Comparison of ENCODE assay signal across 8 cellular contexts in genomic region chr6:108133594-108134179, GRCh38. TPM values are rescaled to one million over a fixed set of nuclear protein-coding genes. Genes with fewer than 3 reads are reported as not detected.
DNase-seq lines count a peak whose midpoint lies in the region; FAIRE-seq and TF ChIP-seq lines count a peak whose summit lies in the region.

No MANE protein-coding gene starts in this region.

- CTCF ChIA-PET in OCI-LY7 (lab: Charles Lee; ENCODE audit: unreplicated experiment): no interaction called here

- no peaks in the 10 kb centered on the region for H3K36me3 ChIP-seq in OCI-LY7 (ENCODE audit: insufficient read depth, low read length)

- no peaks in the 10 kb centered on the region for H3K36me3 Mint-ChIP-seq in nephron (ENCODE audit: low read depth)

- H2AFZ ChIP-seq in OCI-LY7 (ENCODE audit: low read length): no peak overlapping the region

- no peak overlapping the region for H3K4me2 ChIP-seq in OCI-LY7 (ENCODE audit: low read length)

- peak overlapping the region; percentile 81 to 84 (median 83) for H3K4me3 Mint-ChIP-seq in nephron

- peak overlapping the region; percentile 30 to 76 (median 58) for H3K27ac Mint-ChIP-seq in nephron

- H3K27me3 Mint-ChIP-seq in nephron (ENCODE audit: low read depth): peaks cover 97% of the 10 kb centered on the region

- no peaks in the 10 kb centered on the region for H3K4me1 ChIP-seq in OCI-LY7 (ENCODE audit: insufficient read depth, low read length, poor library complexity, severe bottlenecking)

- no peak for FAIRE-seq in D721Med (lab: Jason Lieb, UNC)

- intact Hi-C loops in OCI-LY7 (cut with micrococcal nuclease; ENCODE audit: unreplicated experiment): no loop called here

- H3K9me2 ChIP-seq in OCI-LY7 (ENCODE audit: insufficient read depth, low read length): no peaks in the 10 kb centered on the region

- no peaks in the 10 kb centered on the region for H3K79me2 ChIP-seq in OCI-LY7 (ENCODE audit: insufficient read depth, low read depth, low read length)

- DNase-seq in activated T-cell treated with anti-CD3 and anti-CD28 coated beads, Interleukin-2, amount 50 U/mL, for 1 hour: peak; percentile 31
- DNase-seq in activated T-cell treated with anti-CD3 and anti-CD28 coated beads for 4 hours: no peak
- peak; percentile 29 for DNase-seq in NCI-H2029 treated with DMSO at 0.1 percent for 48 hours (lab: John Stamatoyannopoulos, UW)
- DNase-seq in activated T-cell treated with anti-CD3 and anti-CD28 coated beads, Interleukin-2, amount 50 U/mL, for 48 hours: peak; percentile 36 to 55
- DNase-seq in fibroblast of the aortic adventitia (ENCODE audit: low read depth): peak; percentile 66
- no peak for DNase-seq in OCI-LY7 (ENCODE audit: low spot score)
- no peak for DNase-seq in D721Med (ENCODE audit: insufficient read length, low spot score)

- no TSS peak for BruUV-seq in OCI-LY7 (replicated peaks; lab: Mats Ljungman, UMichigan)

- POLR2A ChIA-PET in OCI-LY7 (lab: Charles Lee): no interaction called here

- peaks cover 13% of the 10 kb centered on the region for H3K4me1 Mint-ChIP-seq in nephron

- H3K9me3 Mint-ChIP-seq in nephron: no peaks in the 10 kb centered on the region

- TF ChIP-seq CTCF in fibroblast of the aortic adventitia (IDR thresholded peaks at IDR 0.05; ENCODE audit: insufficient read depth, low read length) (no peak), nephron (IDR thresholded peaks at IDR 0.05; ENCODE audit: unreplicated experiment in 3 of 3) (no peak), OCI-LY7 (conservative IDR thresholded peaks at IDR 0.05; ENCODE audit: low read length) (no peak), D721Med (IDR thresholded peaks at IDR 0.05; ENCODE audit: insufficient read depth, missing control alignments) (no peak)

- no peaks in the 10 kb centered on the region for H3K9me3 ChIP-seq in OCI-LY7 (ENCODE audit: low read length)

- H4K20me1 ChIP-seq in OCI-LY7 (ENCODE audit: insufficient read depth, low read length): no peaks in the 10 kb centered on the region

- H3K4me3 ChIP-seq in fibroblast of the aortic adventitia (ENCODE audit: low read depth, low read length) (peak overlapping the region; percentile 51), OCI-LY7 (ENCODE audit: low read depth, low read length, poor library complexity, severe bottlenecking) (no peak overlapping the region)

- no peak overlapping the region for H3K27ac ChIP-seq in OCI-LY7 (ENCODE audit: low read depth, low read length, poor library complexity, severe bottlenecking)

RNA-seq across cellular contexts. Expression of gene NR2E1, which starts 32.1 kb away (rescaled TPM):
- total RNA-seq in fibroblast of the aortic adventitia (ENCODE audit: low replicate concordance): not detected in 2 replicates
- total RNA-seq in OCI-LY7 (2014; rRNA removed; shearing (Covaris generic)): not detected in 2 replicates
- total RNA-seq in OCI-LY7 (2022): not detected in 2 replicates

RNA-seq across cellular contexts. Expression of gene OSTM1, which starts 59.1 kb away (rescaled TPM):
- 44.1 and 165 TPM in 2 replicates for total RNA-seq in fibroblast of the aortic adventitia (ENCODE audit: low replicate concordance)
- total RNA-seq in OCI-LY7 (2014; rRNA removed; shearing (Covaris generic)): 10.5 and 11.4 TPM in 2 replicates
- 19.1 and 22.6 TPM in 2 replicates for total RNA-seq in OCI-LY7 (2022)

Comparison
In these comparisons a context has a peak if more than half of its experiments do, and no peak if none do; other contexts are left out.
1. DNase-seq: peak in activated T-cell treated with anti-CD3 and anti-CD28 coated beads, Interleukin-2, amount 50 U/mL, for 1 hour (single experiment), NCI-H2029 treated with DMSO at 0.1 percent for 48 hours (single experiment), activated T-cell treated with anti-CD3 and anti-CD28 coated beads, Interleukin-2, amount 50 U/mL, for 48 hours (2 of 2) and fibroblast of the aortic adventitia (single experiment); none in activated T-cell treated with anti-CD3 and anti-CD28 coated beads for 4 hours (single experiment), OCI-LY7 (single experiment) and D721Med (single experiment).